ENCODE assay signal across 5 cellular contexts in the genomic region with DNA sequence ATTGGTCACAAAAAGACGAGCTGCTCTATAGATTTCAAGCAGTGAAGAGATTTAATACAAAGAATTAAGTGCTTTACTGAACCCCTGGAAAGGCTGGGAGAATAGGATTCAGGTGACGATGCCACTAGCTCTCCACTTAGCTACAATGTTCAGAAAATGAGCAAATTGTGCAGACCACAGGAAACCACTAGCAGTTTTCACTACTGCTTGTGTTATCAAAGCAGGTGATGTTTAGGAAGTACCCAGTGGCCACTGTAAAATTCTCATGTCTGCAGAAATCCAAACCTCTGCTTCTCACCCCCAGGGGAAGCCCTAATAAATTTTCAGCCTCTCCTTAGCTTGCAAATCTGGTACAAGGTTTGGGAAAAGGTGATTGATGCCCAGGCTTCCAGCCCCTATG.
"Had no signal": no experiment of that assay in that cellular context is flagged by ENCODE, and none has a peak within 500 bp of the region (broad histone marks: within the 10 kb centered on the region; RNA-seq: fewer than 3 reads in every experiment).

No MANE protein-coding gene starts in this region.

- DNase-seq: H9, HCEC 1CT had no signal

- ATAC-seq: GM23338, HepG2 had no signal

- H3K4me2 ChIP-seq: GM23338 had no signal

- H3K27ac ChIP-seq: HL-60 had no signal

- H2AFZ ChIP-seq: GM23338 had no signal

- H3K4me3 ChIP-seq: GM23338 had no signal
